Comparison of ENCODE assay signal across 18 cellular contexts in genomic region chr19:55468054-55468393, GRCh38. TPM values are rescaled to one million over a fixed set of nuclear protein-coding genes. Genes with fewer than 3 reads are reported as not detected.
DNase-seq lines count a peak whose midpoint lies in the region; ATAC-seq, FAIRE-seq and TF ChIP-seq lines count a peak whose summit lies in the region.
"Had no signal": no experiment of that assay in that cellular context is flagged by ENCODE, and none has a peak within 500 bp of the region (broad histone marks: within the 10 kb centered on the region; RNA-seq: fewer than 3 reads in every experiment).

No MANE protein-coding gene starts in this region.

- no peak for FAIRE-seq in keratinocyte (lab: Jason Lieb, UNC)
- FAIRE-seq: urothelium cell line had no signal

- no peak overlapping the region for H2AK5ac ChIP-seq in H9 (ENCODE audit: insufficient read length, low read length)

- dilution Hi-C loops in keratinocyte (cut with MboI; ENCODE audit: extremely low pct_ligation_motif_present, low sequenced_read_pairs): no loop called here

- DNase-seq in RWPE2 (ENCODE audit: low spot score): no peak
- DNase-seq in keratinocyte (ENCODE audit: low read depth, low spot score): no peak
- DNase-seq in HuH-7 (ENCODE audit: low spot score): no peak
- DNase-seq in H9: no peak
- DNase-seq in stimulated activated CD4-positive, alpha-beta T cell treated with anti-CD3 and anti-CD28 coated beads, Interleukin-4, amount 100 ng/mL, for 4 hours: no peak
- DNase-seq: foreskin melanocyte, NCI-H1417 treated with DMSO at 0.1 percent for 48 hours had no signal

- ATAC-seq in RWPE2 (ENCODE audit: low read depth) (peak; percentile 13; the same call in 2 of the 3 replicates), GM19035 (IDR thresholded peaks at IDR 0.05; ENCODE audit: unreplicated experiment) (no peak)

- no peak overlapping the region for H4K5ac ChIP-seq in H9 (ENCODE audit: insufficient read length, low read depth, low read length)

- no peaks in the 10 kb centered on the region for H3K9me1 ChIP-seq in keratinocyte (ENCODE audit: control insufficient read depth, extremely low read depth, insufficient read depth, low read length)

- peaks cover 13% of the 10 kb centered on the region for H3K27me3 Mint-ChIP-seq in H9 (ENCODE audit: low read depth)
- H3K27me3 Mint-ChIP-seq: effector memory CD8-positive, alpha-beta T cell had no signal

- no peak overlapping the region for H3K56ac ChIP-seq in H9 (ENCODE audit: insufficient read length, low read depth, low read length)

- no peaks in the 10 kb centered on the region; a peak in 1 of 5 replicates for H3K9me3 Mint-ChIP-seq in H9
- H3K9me3 Mint-ChIP-seq: activated naive CD4-positive, alpha-beta T cell treated with anti-CD3 and anti-CD28 coated beads, Interleukin-2, amount 10 ng/mL, durations not matched to agents 7 days and 5 days; effector memory CD8-positive, alpha-beta T cell had no signal

- H2BK12ac ChIP-seq in H9 (ENCODE audit: insufficient read length, low read depth, low read length): no peak overlapping the region

- TF ChIP-seq CTCF in 22Rv1 (IDR thresholded peaks at IDR 0.05) (peak; percentile 82), DOHH2 (IDR thresholded peaks at IDR 0.05; ENCODE audit: low read depth, low read length, poor library complexity, severe bottlenecking) (peak; percentile 47), RWPE2 (IDR thresholded peaks at IDR 0.05; ENCODE audit: poor library complexity, severe bottlenecking) (peak; percentile 77), keratinocyte (optimal IDR thresholded peaks at IDR 0.05 in 1 of 3, IDR thresholded peaks at IDR 0.05 in 1 of 3, conservative IDR thresholded peaks at IDR 0.05 in 1 of 3; ENCODE audit: extremely low read depth in 1 of 3, insufficient read depth in 2 of 3, low read length in 3 of 3) (peak in 1 of 3 experiments; percentile 1), H9 (conservative IDR thresholded peaks at IDR 0.05) (no peak; the same call in 2 of the 3 replicates)

- H3K14ac ChIP-seq in H9 (ENCODE audit: insufficient read depth, low read length): no peak overlapping the region

- H2BK5ac ChIP-seq in H9 (ENCODE audit: insufficient read length, low read length): no peak overlapping the region

- no peak overlapping the region for H2BK15ac ChIP-seq in H9 (ENCODE audit: low read depth, low read length)

- no peak overlapping the region for H2BK120ac ChIP-seq in H9 (ENCODE audit: low read depth, low read length, poor library complexity, severe bottlenecking)

- peaks cover 14 to 15% of the 10 kb centered on the region in 2 experiments for H3K4me1 Mint-ChIP-seq in H9

- H3K27ac ChIP-seq in 22Rv1: no peak overlapping the region
- no peak overlapping the region for H3K27ac ChIP-seq in DOHH2 (ENCODE audit: low read depth, low read length)
- H3K27ac ChIP-seq in RWPE2 (ENCODE audit: poor library complexity, severe bottlenecking): no peak overlapping the region
- H3K27ac ChIP-seq in keratinocyte (ENCODE audit: control insufficient read depth, insufficient read depth, low read length): no peak overlapping the region
- no peak overlapping the region for H3K27ac ChIP-seq in H9 (ENCODE audit: insufficient read length, low read depth, low read length)
- H3K27ac ChIP-seq: neutrophil had no signal

- H3K23ac ChIP-seq in H9 (ENCODE audit: insufficient read length, low read depth, low read length): no peak overlapping the region

- H3K27ac Mint-ChIP-seq in H9: no peak overlapping the region
- H3K27ac Mint-ChIP-seq: activated naive CD4-positive, alpha-beta T cell treated with anti-CD3 and anti-CD28 coated beads, Interleukin-2, amount 10 ng/mL, durations not matched to agents 7 days and 5 days; effector memory CD8-positive, alpha-beta T cell had no signal

- H3K4me3 ChIP-seq in DOHH2 (ENCODE audit: low read length) (no peak overlapping the region), RWPE2 (ENCODE audit: severe bottlenecking) (no peak overlapping the region), keratinocyte (ENCODE audit: control insufficient read depth in 2 of 3, extremely low read depth in 1 of 3, insufficient read depth in 2 of 3, low read depth in 1 of 3, low read length in 3 of 3) (no peak overlapping the region)
- H3K4me3 ChIP-seq: HAP-1 had no signal

- no peak overlapping the region for H3K4ac ChIP-seq in H9 (ENCODE audit: low read depth, low read length)

- H3K18ac ChIP-seq in H9 (ENCODE audit: insufficient read length, low read depth, low read length): no peak overlapping the region

- no peaks in the 10 kb centered on the region for H3K79me2 ChIP-seq in DOHH2 (ENCODE audit: control insufficient read depth, low read length)
- no peaks in the 10 kb centered on the region for H3K79me2 ChIP-seq in keratinocyte (ENCODE audit: control insufficient read depth, insufficient read depth, low read length)
- no peaks in the 10 kb centered on the region for H3K79me2 ChIP-seq in H9 (ENCODE audit: insufficient read depth, low read length)

- no peak overlapping the region for H2BK20ac ChIP-seq in H9 (ENCODE audit: low read depth, low read length, poor library complexity, severe bottlenecking)

- H3K27me3 ChIP-seq in DOHH2 (ENCODE audit: control insufficient read depth, low read length) (no peaks in the 10 kb centered on the region), RWPE2 (ENCODE audit: insufficient read depth, poor library complexity, severe bottlenecking) (no peaks in the 10 kb centered on the region), keratinocyte (ENCODE audit: control insufficient read depth, extremely low read depth, insufficient read depth, low read length) (no peaks in the 10 kb centered on the region), H9 (ENCODE audit: insufficient read depth, low read length) (no peaks in the 10 kb centered on the region)
- H3K27me3 ChIP-seq: BE2C had no signal

- no peaks in the 10 kb centered on the region for H3K9me2 ChIP-seq in DOHH2 (replicated peaks; ENCODE audit: control insufficient read depth, low read length)

- no peak overlapping the region for H3K4me2 ChIP-seq in DOHH2 (ENCODE audit: low read length)
- no peak overlapping the region for H3K4me2 ChIP-seq in keratinocyte (ENCODE audit: control insufficient read depth, extremely low read depth, insufficient read depth, low read depth, low read length)
- H3K4me2 ChIP-seq in H9 (ENCODE audit: insufficient read depth, insufficient read length, low read length): no peak overlapping the region

- H3K36me3 ChIP-seq in DOHH2 (ENCODE audit: control insufficient read depth, low read length) (no peaks in the 10 kb centered on the region), RWPE2 (ENCODE audit: low read depth) (no peaks in the 10 kb centered on the region), keratinocyte (ENCODE audit: control insufficient read depth in 2 of 2, extremely low read depth in 1 of 2, insufficient read depth in 2 of 2, low read length in 2 of 2) (no peaks in the 10 kb centered on the region)
- H3K36me3 ChIP-seq: BE2C, HAP-1, neutrophil had no signal

- H3K79me1 ChIP-seq in H9 (ENCODE audit: insufficient read depth, low read depth, low read length, poor library complexity, severe bottlenecking): no peaks in the 10 kb centered on the region

- no peaks in the 10 kb centered on the region for H3K23me2 ChIP-seq in H9 (ENCODE audit: insufficient read length, low read depth, low read length, poor library complexity, severe bottlenecking)

- no peak overlapping the region for H4K8ac ChIP-seq in H9 (replicated peaks; ENCODE audit: insufficient read length, low read depth, low read length)

- peaks cover 5% of the 10 kb centered on the region; the same call in 1 of the 2 replicates for H3K4me1 ChIP-seq in DOHH2 (ENCODE audit: control insufficient read depth, low read length)
- H3K4me1 ChIP-seq in RWPE2 (ENCODE audit: insufficient read depth, poor library complexity, severe bottlenecking): no peaks in the 10 kb centered on the region
- H3K4me1 ChIP-seq in keratinocyte (ENCODE audit: control insufficient read depth, extremely low read depth, insufficient read depth, low read length): peaks cover 2% of the 10 kb centered on the region
- no peaks in the 10 kb centered on the region; the same call in 1 of the 2 replicates for H3K4me1 ChIP-seq in H9 (ENCODE audit: insufficient read depth, low read length)
- H3K4me1 ChIP-seq: BE2C, HAP-1 had no signal

- H3K9ac ChIP-seq in keratinocyte (ENCODE audit: control insufficient read depth, extremely low read depth, insufficient read depth, low read length): no peak overlapping the region
- H3K9ac ChIP-seq in H9 (ENCODE audit: extremely low read depth, insufficient read length, low read length): no peak overlapping the region

- no peak overlapping the region for H3T11ph ChIP-seq in H9 (ENCODE audit: low read length)

- H3K9me3 ChIP-seq in DOHH2 (ENCODE audit: control insufficient read depth, insufficient read depth, low read length) (no peaks in the 10 kb centered on the region), RWPE2 (ENCODE audit: severe bottlenecking) (no peaks in the 10 kb centered on the region), keratinocyte (ENCODE audit: control insufficient read depth, low read depth, low read length) (no peaks in the 10 kb centered on the region), H9 (ENCODE audit: control insufficient read depth, low read depth, low read length) (no peaks in the 10 kb centered on the region)
- H3K9me3 ChIP-seq: BE2C, HAP-1, neutrophil had no signal

- peak overlapping the region; percentile 59 for H2AFZ ChIP-seq in keratinocyte (ENCODE audit: control insufficient read depth, low read length)
- H2AFZ ChIP-seq in H9 (ENCODE audit: low read length): no peak overlapping the region

- no peak overlapping the region; a peak in 1 of 5 replicates for H3K4me3 Mint-ChIP-seq in H9
- H3K4me3 Mint-ChIP-seq: activated naive CD4-positive, alpha-beta T cell treated with anti-CD3 and anti-CD28 coated beads, Interleukin-2, amount 10 ng/mL, durations not matched to agents 7 days and 5 days; effector memory CD8-positive, alpha-beta T cell had no signal

- H3F3A ChIP-seq in DOHH2 (ENCODE audit: control insufficient read depth, insufficient read depth): no peaks in the 10 kb centered on the region

- H4K91ac ChIP-seq in H9 (ENCODE audit: insufficient read length, low read depth, low read length): no peak overlapping the region

- H3K36me3 Mint-ChIP-seq in H9 (ENCODE audit: insufficient read depth in 1 of 3, low read depth in 3 of 3): no peaks in the 10 kb centered on the region
- H3K36me3 Mint-ChIP-seq: activated naive CD4-positive, alpha-beta T cell treated with anti-CD3 and anti-CD28 coated beads, Interleukin-2, amount 10 ng/mL, durations not matched to agents 7 days and 5 days had no signal

- no peaks in the 10 kb centered on the region for H4K20me1 ChIP-seq in DOHH2 (ENCODE audit: control insufficient read depth, insufficient read depth, low read depth, low read length)
- no peaks in the 10 kb centered on the region for H4K20me1 ChIP-seq in keratinocyte (ENCODE audit: control insufficient read depth, extremely low read depth, insufficient read depth, low read length)
- H4K20me1 ChIP-seq in H9 (ENCODE audit: control insufficient read depth, insufficient read depth, insufficient read length): no peaks in the 10 kb centered on the region

- no CpG with 5 or more reads among the region's 4 CpGs for WGBS in H9 (ENCODE audit: extremely low coverage, insufficient read length, low lambda C conversion rate)

RNA-seq across cellular contexts. Expression of gene C19orf85, which starts 3.5 kb away (rescaled TPM):
- polyA plus RNA-seq in keratinocyte: not detected in 3 replicates
- polyA plus RNA-seq in keratinocyte (2011; ENCODE audit: low read depth): not detected
- not detected in 2 replicates for polyA plus RNA-seq in keratinocyte (2011; cell fraction: cytosol; rRNA removed)
- polyA plus RNA-seq in keratinocyte (2011; cell fraction: nucleus; rRNA removed): 0.11 TPM in 1 of 2 replicates, not detected in the other
- polyA plus RNA-seq in keratinocyte (2012; ENCODE audit: low replicate concordance): not detected in 2 replicates
- not detected in 3 replicates for polyA minus RNA-seq in keratinocyte
- polyA minus RNA-seq in keratinocyte (2011; cell fraction: cytosol; rRNA and poly(A)+ RNA removed): not detected
- not detected in 2 replicates for polyA minus RNA-seq in keratinocyte (2011; cell fraction: nucleus; rRNA and poly(A)+ RNA removed)
- 1.2 and 2.1 TPM in 2 replicates for total RNA-seq in H9 (2021)
- total RNA-seq: cardiac septum, skeletal muscle tissue had no signal

RNA-seq across cellular contexts. Expression of gene ISOC2, which starts 6.6 kb away (rescaled TPM):
- 24.5 to 37.7 TPM (median 34.7 TPM) in 3 replicates for polyA plus RNA-seq in keratinocyte
- polyA plus RNA-seq in keratinocyte (2011; ENCODE audit: low read depth): 3.6 TPM
- 19.0 and 53.3 TPM in 2 replicates for polyA plus RNA-seq in keratinocyte (2011; cell fraction: cytosol; rRNA removed)
- polyA plus RNA-seq in keratinocyte (2011; cell fraction: nucleus; rRNA removed): 13.6 and 19.3 TPM in 2 replicates
- 19.2 and 57.8 TPM in 2 replicates for polyA plus RNA-seq in keratinocyte (2012; ENCODE audit: low replicate concordance)
- polyA minus RNA-seq in keratinocyte: 10.9 to 29.3 TPM (median 12.3 TPM) in 3 replicates
- 56.0 TPM for polyA minus RNA-seq in keratinocyte (2011; cell fraction: cytosol; rRNA and poly(A)+ RNA removed)
- 15.2 and 17.7 TPM in 2 replicates for polyA minus RNA-seq in keratinocyte (2011; cell fraction: nucleus; rRNA and poly(A)+ RNA removed)
- total RNA-seq in H9 (2021): 68.2 and 72.2 TPM in 2 replicates

RNA-seq across cellular contexts. Expression of gene ZNF628, which starts 8.4 kb away (rescaled TPM):
- polyA plus RNA-seq in keratinocyte: 0.22 to 1.5 TPM (median 0.39 TPM) in 3 replicates
- polyA plus RNA-seq in keratinocyte (2011; ENCODE audit: low read depth): 0.72 TPM
- 0.29 and 1.6 TPM in 2 replicates for polyA plus RNA-seq in keratinocyte (2011; cell fraction: cytosol; rRNA removed)
- 1.5 and 2.0 TPM in 2 replicates for polyA plus RNA-seq in keratinocyte (2011; cell fraction: nucleus; rRNA removed)
- 1.9 and 5.8 TPM in 2 replicates for polyA plus RNA-seq in keratinocyte (2012; ENCODE audit: low replicate concordance)
- polyA minus RNA-seq in keratinocyte: 0.19 to 1.6 TPM (median 0.23 TPM) in 3 replicates
- polyA minus RNA-seq in keratinocyte (2011; cell fraction: cytosol; rRNA and poly(A)+ RNA removed): 7.1 TPM
- polyA minus RNA-seq in keratinocyte (2011; cell fraction: nucleus; rRNA and poly(A)+ RNA removed): 3.0 and 3.1 TPM in 2 replicates
- 16.5 and 16.6 TPM in 2 replicates for total RNA-seq in H9 (2021)

RNA-seq across cellular contexts. Expression of gene NAT14, which starts 17.0 kb away (rescaled TPM):
- 11.0 to 12.5 TPM (median 11.9 TPM) in 3 replicates for polyA plus RNA-seq in keratinocyte
- 0.66 TPM for polyA plus RNA-seq in keratinocyte (2011; ENCODE audit: low read depth)
- polyA plus RNA-seq in keratinocyte (2011; cell fraction: cytosol; rRNA removed): 7.2 and 15.0 TPM in 2 replicates
- polyA plus RNA-seq in keratinocyte (2011; cell fraction: nucleus; rRNA removed): 21.8 and 24.6 TPM in 2 replicates
- polyA plus RNA-seq in keratinocyte (2012; ENCODE audit: low replicate concordance): 6.8 and 20.9 TPM in 2 replicates
- polyA minus RNA-seq in keratinocyte: 2.2 to 14.3 TPM (median 2.7 TPM) in 3 replicates
- polyA minus RNA-seq in keratinocyte (2011; cell fraction: cytosol; rRNA and poly(A)+ RNA removed): 6.7 TPM
- polyA minus RNA-seq in keratinocyte (2011; cell fraction: nucleus; rRNA and poly(A)+ RNA removed): 2.6 and 3.3 TPM in 2 replicates
- 48.7 and 51.2 TPM in 2 replicates for total RNA-seq in H9 (2021)

RNA-seq across cellular contexts. Expression of gene SSC5D, which starts 20.2 kb away (rescaled TPM):
- not detected in 3 replicates for polyA plus RNA-seq in keratinocyte
- polyA plus RNA-seq in keratinocyte (2011; ENCODE audit: low read depth): not detected
- polyA plus RNA-seq in keratinocyte (2011; cell fraction: cytosol; rRNA removed): 0.01 TPM in 1 of 2 replicates, not detected in the other
- polyA plus RNA-seq in keratinocyte (2011; cell fraction: nucleus; rRNA removed): 0.09 and 0.10 TPM in 2 replicates
- polyA plus RNA-seq in keratinocyte (2012; ENCODE audit: low replicate concordance): 0.03 TPM in 1 of 2 replicates, not detected in the other
- polyA minus RNA-seq in keratinocyte: not detected in 3 replicates
- not detected for polyA minus RNA-seq in keratinocyte (2011; cell fraction: cytosol; rRNA and poly(A)+ RNA removed)
- polyA minus RNA-seq in keratinocyte (2011; cell fraction: nucleus; rRNA and poly(A)+ RNA removed): not detected in 2 replicates
- 2.5 and 3.2 TPM in 2 replicates for total RNA-seq in H9 (2021)
